ENCODE assay signal across 1 cellular context in genomic region chr17:57484081-57484666, GRCh38.
TF ChIP-seq lines count a peak whose summit lies in the region.

No MANE protein-coding gene starts in this region.

TF ChIP-seq in SK-N-SH treated with all-trans-retinoic acid at 6 μM for 48 hours, 23 proteins besides CTCF, POLR2A, EP300 and RAD21 (continued from another document):
- TF ChIP-seq PATZ1 (CRISPR knock-in tag; IDR thresholded peaks at IDR 0.05; ENCODE audit: borderline replicate concordance) (no peak), ESRRG (CRISPR knock-in tag; IDR thresholded peaks at IDR 0.05) (no peak), CSDC2 (CRISPR knock-in tag; IDR thresholded peaks at IDR 0.05) (no peak), ZFP3 (CRISPR knock-in tag; IDR thresholded peaks at IDR 0.05) (no peak), BACH2 (CRISPR knock-in tag; IDR thresholded peaks at IDR 0.05; ENCODE audit: borderline replicate concordance) (no peak), TSHZ2 (CRISPR knock-in tag; IDR thresholded peaks at IDR 0.05) (no peak)
